Comparison of ENCODE assay signal across 13 cellular contexts in genomic region chr6:78909391-78909790, GRCh38. TPM values are rescaled to one million over a fixed set of nuclear protein-coding genes. Genes with fewer than 3 reads are reported as not detected.
A peak's percentile ranks its signal among the peaks of the same experiment; 100 is the strongest.
DNase-seq lines count a peak whose midpoint lies in the region; ATAC-seq and TF ChIP-seq lines count a peak whose summit lies in the region.
"Had no signal": no experiment of that assay in that cellular context is flagged by ENCODE, and none has a peak within 500 bp of the region (broad histone marks: within the 10 kb centered on the region; RNA-seq: fewer than 3 reads in every experiment).

No MANE protein-coding gene starts in this region.

- H3K4me1 ChIP-seq in right atrium auricular region, result peaks cover 0 to 13% of the 10 kb centered on the region in 2 donors
- H3K4me1 ChIP-seq in OCI-LY3 (ENCODE audit: low read length), result peaks cover 11% of the 10 kb centered on the region
- H3K4me1 ChIP-seq: adrenal gland had no signal

- intact Hi-C loops in Right ventricle myocardium superior (cut with DNase I), result no loop called here

- ATAC-seq in Right ventricle myocardium superior (ENCODE audit: poor library complexity) (peak; percentile 75), HG03460 (IDR thresholded peaks at IDR 0.05; ENCODE audit: unreplicated experiment) (no peak)

- H3K79me2 ChIP-seq in OCI-LY3 (ENCODE audit: low read length), result no peaks in the 10 kb centered on the region

- H3K27ac Mint-ChIP-seq in osteocyte (ENCODE audit: unreplicated experiment), result no peak overlapping the region

- H3K36me3 ChIP-seq in right atrium auricular region (no peaks in the 10 kb centered on the region), OCI-LY3 (replicated peaks; ENCODE audit: low read depth, low read length) (peaks cover 13% of the 10 kb centered on the region)
- H3K36me3 ChIP-seq: adrenal gland, tibial nerve had no signal

- no peaks in the 10 kb centered on the region for H3K9me3 ChIP-seq in right atrium auricular region
- no peaks in the 10 kb centered on the region for H3K9me3 ChIP-seq in OCI-LY3 (ENCODE audit: insufficient read depth, low read length)
- H3K9me3 ChIP-seq: adrenal gland had no signal

- H3K27me3 ChIP-seq in right atrium auricular region, result no peaks in the 10 kb centered on the region
- H3K27me3 ChIP-seq in OCI-LY3 (ENCODE audit: low read depth, low read length), result no peaks in the 10 kb centered on the region
- H3K27me3 ChIP-seq: adrenal gland, tibial nerve had no signal

- no peak overlapping the region for H3K9ac ChIP-seq in OCI-LY3 (ENCODE audit: low read length)

- no peaks in the 10 kb centered on the region for H3K36me3 Mint-ChIP-seq in osteocyte (ENCODE audit: unreplicated experiment)

- H3K27ac ChIP-seq in right atrium auricular region, result no peak overlapping the region
- H3K27ac ChIP-seq in OCI-LY3 (ENCODE audit: low read length), result peak overlapping the region; percentile 9; the same call in 1 of the 2 replicates
- no peak overlapping the region for H3K27ac ChIP-seq in substantia nigra (ENCODE audit: low read depth, low read length, poor library complexity, severe bottlenecking)
- H3K27ac ChIP-seq: adrenal gland, tibial nerve had no signal

- H3K27me3 Mint-ChIP-seq in osteocyte (ENCODE audit: unreplicated experiment), result no peaks in the 10 kb centered on the region

- DNase-seq in Right ventricle myocardium superior, result no peak
- no peak for DNase-seq in right atrium auricular region (ENCODE audit: low spot score)
- DNase-seq in germinal center (ENCODE audit: low spot score), result peak; percentile 4
- DNase-seq in substantia nigra (lab: John Stamatoyannopoulos, UW), result no peak
- no peak for DNase-seq in osteocyte (ENCODE audit: extremely low spot score, unreplicated experiment)
- DNase-seq in stimulated activated CD4-positive, alpha-beta T cell treated with anti-CD3 and anti-CD28 coated beads, Interleukin-1b, Interleukin-23, amount 100 ng/mL, for 48 hours, result no peak
- DNase-seq: activated CD4-positive, alpha-beta T cell treated with anti-CD3 and anti-CD28 coated beads, Interleukin-2, amount 50 U/mL, for 48 hours; head of caudate nucleus; NCI-H1694 had no signal

- no peaks in the 10 kb centered on the region for H4K20me1 ChIP-seq in OCI-LY3 (ENCODE audit: insufficient read depth, low read length)

- H2AFZ ChIP-seq in OCI-LY3 (ENCODE audit: low read depth, low read length), result no peak overlapping the region

- no peak overlapping the region for H3K4me3 Mint-ChIP-seq in osteocyte (ENCODE audit: unreplicated experiment)

- H3K4me1 Mint-ChIP-seq in osteocyte (ENCODE audit: unreplicated experiment), result peaks cover 18% of the 10 kb centered on the region

- H3K4me3 ChIP-seq in right atrium auricular region (no peak overlapping the region), OCI-LY3 (ENCODE audit: low read length) (no peak overlapping the region)
- H3K4me3 ChIP-seq: adrenal gland had no signal

- no peak for TF ChIP-seq CTCF in right atrium auricular region (IDR thresholded peaks at IDR 0.05)
- TF ChIP-seq CTCF in OCI-LY3 (IDR thresholded peaks at IDR 0.05; ENCODE audit: low read depth, low read length), result no peak
- TF ChIP-seq CTCF in osteocyte (IDR thresholded peaks at IDR 0.05), result no peak

- H3K9me3 Mint-ChIP-seq in osteocyte (ENCODE audit: unreplicated experiment), result peaks cover 5% of the 10 kb centered on the region

- peak overlapping the region; percentile 1; the same call in 1 of the 2 replicates for H3K4me2 ChIP-seq in OCI-LY3 (ENCODE audit: low read length)

RNA-seq across cellular contexts. Expression of gene IRAK1BP1, which starts 42.0 kb away (rescaled TPM):
- total RNA-seq in Right ventricle myocardium superior (4.4 TPM), right atrium auricular region (1 to 10 TPM; 2.7 to 7.4 TPM), osteocyte (2.9 and 3.2 TPM in 2 replicates)
